In the genomic region with DNA sequence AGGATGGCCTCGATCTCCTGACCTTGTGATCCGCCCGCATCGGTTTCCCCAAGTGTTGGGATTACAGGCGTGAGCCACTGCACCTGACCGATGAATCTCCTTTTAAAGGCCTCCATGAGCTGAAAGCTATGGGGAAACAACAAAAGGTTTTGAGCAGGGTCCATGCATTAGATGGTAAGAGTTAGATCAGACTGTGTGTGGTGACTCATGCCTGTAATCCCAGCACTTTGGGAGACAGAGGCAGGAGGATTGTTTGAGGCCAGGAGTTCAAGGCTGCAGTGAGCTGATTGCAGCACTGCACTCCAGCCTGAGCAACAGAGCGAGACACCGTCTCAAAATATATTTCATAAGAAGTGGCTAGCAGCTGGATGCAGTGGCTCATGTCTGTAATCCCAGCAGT, we compare ENCODE assay signal across 10 cellular contexts.
"Had no signal": no experiment of that assay in that cellular context is flagged by ENCODE, and none has a peak within 500 bp of the region (broad histone marks: within the 10 kb centered on the region; RNA-seq: fewer than 3 reads in every experiment).

No MANE protein-coding gene starts in this region.

- DNase-seq: GM23248, GOT3, H7, H9, HCEC 1CT, HFFc6 had no signal

- FAIRE-seq: H1, H54 had no signal

- H3K4me3 ChIP-seq: GM23248, HAP-1 had no signal

- ATAC-seq: HCT116 had no signal

- H3K27ac ChIP-seq: GM23248 had no signal

- H2AFZ ChIP-seq: GM23248 had no signal

- H3K4me3 Mint-ChIP-seq: H9, HFFc6 had no signal

- H3K9ac ChIP-seq: GM23248 had no signal

- H3K9me3 ChIP-seq: HAP-1 had no signal

- H3K27ac Mint-ChIP-seq: H9, HFFc6 had no signal

- H3K36me3 ChIP-seq: HAP-1 had no signal

- H3K9me3 Mint-ChIP-seq: H9, HFFc6 had no signal
